Comparison of ENCODE assay signal across 23 cellular contexts in the genomic region with DNA sequence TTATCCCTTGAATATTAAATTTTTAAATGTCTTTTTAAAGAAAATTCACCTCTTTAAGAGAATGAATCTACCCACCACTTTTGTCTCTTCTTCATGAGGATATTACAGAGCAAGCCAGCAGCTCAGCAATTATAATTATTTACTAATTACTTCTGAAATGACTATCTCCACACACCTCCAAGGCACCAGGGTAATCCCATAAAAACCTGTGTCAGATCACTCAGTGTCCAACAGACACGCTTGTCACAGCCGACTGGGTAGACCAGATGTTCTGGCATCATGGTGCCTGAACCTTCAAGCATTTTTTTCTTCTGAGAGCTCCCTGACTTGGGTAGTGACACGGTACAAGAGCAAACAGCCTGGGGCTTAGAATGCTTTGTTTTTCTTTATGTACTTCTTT.
DNase-seq lines count a peak whose midpoint lies in the region; ATAC-seq and TF ChIP-seq lines count a peak whose summit lies in the region.
"Had no signal": no experiment of that assay in that cellular context is flagged by ENCODE, and none has a peak within 500 bp of the region (broad histone marks: within the 10 kb centered on the region; RNA-seq: fewer than 3 reads in every experiment).

No MANE protein-coding gene starts in this region.

- no peak overlapping the region for H3K4me3 Mint-ChIP-seq in brain
- no peak overlapping the region for H3K4me3 Mint-ChIP-seq in activated CD8-positive, alpha-beta T cell treated with anti-CD3 and anti-CD28 coated beads for 36 hours

- POLR2A ChIA-PET in activated CD8-positive, alpha-beta T cell treated with anti-CD3 and anti-CD28 coated beads for 36 hours (lab: Charles Lee), result no interaction called here

- H3K27ac Mint-ChIP-seq in brain, result peak overlapping the region in 3 of 5 experiments; percentile 11 to 85 (median 46)
- no peak overlapping the region for H3K27ac Mint-ChIP-seq in activated CD8-positive, alpha-beta T cell treated with anti-CD3 and anti-CD28 coated beads for 36 hours

- TF ChIP-seq CTCF in GM12865 (IDR thresholded peaks at IDR 0.05; ENCODE audit: insufficient read depth, low read depth, low read length, missing control alignments) (no peak), brain (conservative IDR thresholded peaks at IDR 0.05) (no peak)
- no peak for TF ChIP-seq CTCF in activated CD8-positive, alpha-beta T cell treated with anti-CD3 and anti-CD28 coated beads for 36 hours (IDR thresholded peaks at IDR 0.05)

- H3K27me3 Mint-ChIP-seq in brain, result peaks cover 3% of the 10 kb centered on the region
- peaks cover 9% of the 10 kb centered on the region for H3K27me3 Mint-ChIP-seq in activated CD8-positive, alpha-beta T cell treated with anti-CD3 and anti-CD28 coated beads for 36 hours

- CTCF ChIA-PET in activated CD8-positive, alpha-beta T cell treated with anti-CD3 and anti-CD28 coated beads for 36 hours (lab: Charles Lee), result no interaction called here

- H3K4me1 Mint-ChIP-seq in brain, result peaks cover 37% of the 10 kb centered on the region
- no peaks in the 10 kb centered on the region for H3K4me1 Mint-ChIP-seq in activated CD8-positive, alpha-beta T cell treated with anti-CD3 and anti-CD28 coated beads for 36 hours (ENCODE audit: low read depth)

- intact Hi-C loops in activated CD8-positive, alpha-beta T cell treated with anti-CD3 and anti-CD28 coated beads for 36 hours (cut with micrococcal nuclease), result no loop called here

- no peak overlapping the region for H3K4me3 ChIP-seq in GM12865 (ENCODE audit: low read depth, low read length)
- H3K4me3 ChIP-seq: HAP-1, MG63 had no signal

- DNase-seq in GM12865 (ENCODE audit: low read depth) (peak; percentile 8), NCI-H524 (lab: John Stamatoyannopoulos, UW) (peak; percentile 65 to 86), GF-D8 (lab: John Stamatoyannopoulos, UW) (no peak), GOT3 (lab: John Stamatoyannopoulos, UW) (no peak)
- no peak for DNase-seq in activated CD8-positive, alpha-beta T cell treated with anti-CD3 and anti-CD28 coated beads for 36 hours
- DNase-seq: ACHN, AML-193, COR-L47, DMS79, IMR-90, Karpas-422, MG63, NCI-H1092 treated with DMSO at 0.1 percent for 48 hours, NCI-H187 treated with DMSO at 0.1 percent for 48 hours, NCI-H446, SHP77, SK-N-SH, T-helper 1 cell, T1000 had no signal

- no peaks in the 10 kb centered on the region for H3K36me3 Mint-ChIP-seq in brain
- H3K36me3 Mint-ChIP-seq in activated CD8-positive, alpha-beta T cell treated with anti-CD3 and anti-CD28 coated beads for 36 hours (ENCODE audit: low read depth), result no peaks in the 10 kb centered on the region

- ATAC-seq in HG02642 (IDR thresholded peaks at IDR 0.05; ENCODE audit: poor library complexity, unreplicated experiment) (peak; percentile 46), GM21381 (IDR thresholded peaks at IDR 0.05; ENCODE audit: unreplicated experiment) (no peak)
- no peak for ATAC-seq in activated CD8-positive, alpha-beta T cell treated with anti-CD3 and anti-CD28 coated beads for 36 hours

- H3K9me3 Mint-ChIP-seq in brain, result no peaks in the 10 kb centered on the region
- no peaks in the 10 kb centered on the region for H3K9me3 Mint-ChIP-seq in activated CD8-positive, alpha-beta T cell treated with anti-CD3 and anti-CD28 coated beads for 36 hours

Comparison
In these comparisons a context has a peak if more than half of its experiments do, and no peak if none do; other contexts are left out.
1. DNase-seq: peak in GM12865 (single experiment) and NCI-H524 (2 of 2); none in activated CD8-positive, alpha-beta T cell treated with anti-CD3 and anti-CD28 coated beads for 36 hours (single experiment), GF-D8 (single experiment) and GOT3 (single experiment).